Comparison of ENCODE assay signal across 2 cellular contexts in genomic region chr17:4248504-4249277, GRCh38.
TF ChIP-seq lines count a peak whose summit lies in the region.

No MANE protein-coding gene starts in this region.

TF ChIP-seq in HCT116, 20 proteins besides CTCF, POLR2A, EP300 and RAD21:
- no peak for TF ChIP-seq EGR1 (IDR thresholded peaks at IDR 0.05; ENCODE audit: low read depth)
- no peak for TF ChIP-seq SRF (IDR thresholded peaks at IDR 0.05; ENCODE audit: low read depth)
- no peak for TF ChIP-seq JUND (IDR thresholded peaks at IDR 0.05)
- no peak for TF ChIP-seq SIN3A (IDR thresholded peaks at IDR 0.05; ENCODE audit: low read depth)
- no peak for TF ChIP-seq ZFX (IDR thresholded peaks at IDR 0.05)
- TF ChIP-seq ATF3 (IDR thresholded peaks at IDR 0.05), result no peak
- TF ChIP-seq CBX3 (IDR thresholded peaks at IDR 0.05; ENCODE audit: low read depth), result no peak
- no peak for TF ChIP-seq ZNF274 (IDR thresholded peaks at IDR 0.05; ENCODE audit: low read depth, low read length)
- TF ChIP-seq, protein P1, sequence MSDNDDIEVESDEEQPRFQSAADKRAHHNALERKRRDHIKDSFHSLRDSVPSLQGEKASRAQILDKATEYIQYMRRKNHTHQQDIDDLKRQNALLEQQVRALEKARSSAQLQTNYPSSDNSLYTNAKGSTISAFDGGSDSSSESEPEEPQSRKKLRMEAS (IDR thresholded peaks at IDR 0.05), result no peak
- no peak for TF ChIP-seq EZH2 (IDR thresholded peaks at IDR 0.05)
- TF ChIP-seq ZBTB33 (IDR thresholded peaks at IDR 0.05; ENCODE audit: extremely low read depth, insufficient replicate concordance, low read length), result no peak
- TF ChIP-seq YY1 (IDR thresholded peaks at IDR 0.05; ENCODE audit: extremely low read depth, insufficient replicate concordance, low read depth, low read length), result no peak
- TF ChIP-seq ELF1 (IDR thresholded peaks at IDR 0.05; ENCODE audit: borderline replicate concordance, low read depth), result no peak
- no peak for TF ChIP-seq REST (IDR thresholded peaks at IDR 0.05; ENCODE audit: low read depth)
- no peak for TF ChIP-seq TCF7L2 (IDR thresholded peaks at IDR 0.05; ENCODE audit: borderline replicate concordance, extremely low read depth, insufficient read depth, insufficient read length)
- TF ChIP-seq FOSL1 (IDR thresholded peaks at IDR 0.05; ENCODE audit: low read depth), result no peak
- TF ChIP-seq CEBPB (IDR thresholded peaks at IDR 0.05; ENCODE audit: low read depth), result no peak
- TF ChIP-seq SP1 (IDR thresholded peaks at IDR 0.05; ENCODE audit: low read depth), result no peak
- TF ChIP-seq EZH2phosphoT487 (IDR thresholded peaks at IDR 0.05; ENCODE audit: borderline replicate concordance), result no peak
- no peak for TF ChIP-seq POLR2AphosphoS5 (IDR thresholded peaks at IDR 0.05; ENCODE audit: low read depth, low read length)

TF ChIP-seq in K562, 482 proteins besides CTCF, POLR2A, EP300 and RAD21:
- no peak for TF ChIP-seq TRIM28 (IDR thresholded peaks at IDR 0.05)
- TF ChIP-seq ETV5 (CRISPR knock-in tag; IDR thresholded peaks at IDR 0.05; ENCODE audit: low read depth), result no peak
- TF ChIP-seq ERF (CRISPR knock-in tag; IDR thresholded peaks at IDR 0.05), result no peak
- TF ChIP-seq, protein P2, sequence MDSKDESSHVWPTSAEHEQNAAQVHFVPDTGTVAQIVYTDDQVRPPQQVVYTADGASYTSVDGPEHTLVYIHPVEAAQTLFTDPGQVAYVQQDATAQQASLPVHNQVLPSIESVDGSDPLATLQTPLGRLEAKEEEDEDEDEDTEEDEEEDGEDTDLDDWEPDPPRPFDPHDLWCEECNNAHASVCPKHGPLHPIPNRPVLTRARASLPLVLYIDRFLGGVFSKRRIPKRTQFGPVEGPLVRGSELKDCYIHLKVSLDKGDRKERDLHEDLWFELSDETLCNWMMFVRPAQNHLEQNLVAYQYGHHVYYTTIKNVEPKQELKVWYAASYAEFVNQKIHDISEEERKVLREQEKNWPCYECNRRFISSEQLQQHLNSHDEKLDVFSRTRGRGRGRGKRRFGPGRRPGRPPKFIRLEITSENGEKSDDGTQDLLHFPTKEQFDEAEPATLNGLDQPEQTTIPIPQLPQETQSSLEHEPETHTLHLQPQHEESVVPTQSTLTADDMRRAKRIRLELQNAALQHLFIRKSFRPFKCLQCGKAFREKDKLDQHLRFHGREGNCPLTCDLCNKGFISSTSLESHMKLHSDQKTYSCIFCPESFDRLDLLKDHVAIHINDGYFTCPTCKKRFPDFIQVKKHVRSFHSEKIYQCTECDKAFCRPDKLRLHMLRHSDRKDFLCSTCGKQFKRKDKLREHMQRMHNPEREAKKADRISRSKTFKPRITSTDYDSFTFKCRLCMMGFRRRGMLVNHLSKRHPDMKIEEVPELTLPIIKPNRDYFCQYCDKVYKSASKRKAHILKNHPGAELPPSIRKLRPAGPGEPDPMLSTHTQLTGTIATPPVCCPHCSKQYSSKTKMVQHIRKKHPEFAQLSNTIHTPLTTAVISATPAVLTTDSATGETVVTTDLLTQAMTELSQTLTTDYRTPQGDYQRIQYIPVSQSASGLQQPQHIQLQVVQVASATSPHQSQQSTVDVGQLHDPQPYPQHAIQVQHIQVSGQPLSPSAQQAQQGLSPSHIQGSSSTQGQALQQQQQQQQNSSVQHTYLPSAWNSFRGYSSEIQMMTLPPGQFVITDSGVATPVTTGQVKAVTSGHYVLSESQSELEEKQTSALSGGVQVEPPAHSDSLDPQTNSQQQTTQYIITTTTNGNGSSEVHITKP (IDR thresholded peaks at IDR 0.05; ENCODE audit: partially characterized antibody), result no peak
- TF ChIP-seq SMC3 (conservative IDR thresholded peaks at IDR 0.05; ENCODE audit: insufficient read depth, low read depth, low read length), result no peak
- peak; percentile 49; the same call in 1 of the 2 replicates for TF ChIP-seq C11orf30 (IDR thresholded peaks at IDR 0.05; ENCODE audit: low read depth)
- TF ChIP-seq E2F1 (CRISPR knock-in tag; IDR thresholded peaks at IDR 0.05), result no peak
- no peak for TF ChIP-seq XRCC3 (IDR thresholded peaks at IDR 0.05)
- no peak for TF ChIP-seq CBX5 (IDR thresholded peaks at IDR 0.05; ENCODE audit: borderline replicate concordance, low read depth)
- TF ChIP-seq SLC30A9 (CRISPR knock-in tag; IDR thresholded peaks at IDR 0.05), result no peak
- TF ChIP-seq NRF1 (conservative IDR thresholded peaks at IDR 0.05 in 1 of 2, IDR thresholded peaks at IDR 0.05 in 1 of 2), result peak in 1 of 2 experiments; percentile 0; a peak in 2 of 4 replicates
- TF ChIP-seq SPI1 (IDR thresholded peaks at IDR 0.05; ENCODE audit: borderline replicate concordance, low read depth, low read length), result no peak
- TF ChIP-seq TCF7L2 (IDR thresholded peaks at IDR 0.05; ENCODE audit: low read depth, low read length), result no peak
- TF ChIP-seq NBN (IDR thresholded peaks at IDR 0.05; ENCODE audit: low read depth), result no peak
- no peak for TF ChIP-seq ZNF232 (CRISPR knock-in tag; IDR thresholded peaks at IDR 0.05)
- peak; percentile 57; the same call in 1 of the 2 replicates for TF ChIP-seq ZNF316 (IDR thresholded peaks at IDR 0.05)
- TF ChIP-seq BACH1 (tag; IDR thresholded peaks at IDR 0.05), result no peak
- no peak for TF ChIP-seq FIP1L1 (IDR thresholded peaks at IDR 0.05; ENCODE audit: low read depth, low read length, poor library complexity, severe bottlenecking)
- TF ChIP-seq LEF1 (IDR thresholded peaks at IDR 0.05), result no peak
- TF ChIP-seq CSDE1 (IDR thresholded peaks at IDR 0.05), result no peak
- TF ChIP-seq NCOA2 (IDR thresholded peaks at IDR 0.05; ENCODE audit: partially characterized antibody in 2 of 2), result no peak
TF ChIP-seq in K562: peak in this region for 3.
